In genomic region chr10:34794835-34795234, GRCh38 we compare ENCODE assay signal across 31 cellular contexts.
"Had no signal": no experiment of that assay in that cellular context is flagged by ENCODE, and none has a peak within 500 bp of the region (broad histone marks: within the 10 kb centered on the region; RNA-seq: fewer than 3 reads in every experiment).

No MANE protein-coding gene starts in this region.

- FAIRE-seq: astrocyte, bronchial epithelial cell, colon, TTC549 had no signal

- H3K27me3 ChIP-seq: brain microvascular endothelial cell, esophagus muscularis mucosa, foreskin keratinocyte, gastroesophageal sphincter had no signal

- DNase-seq: activated B cell treated with CpG ODN at 0.5 μM for 24 hours; activated CD4-positive, alpha-beta T cell treated with anti-CD3 and anti-CD28 coated beads for 48 hours; activated CD4-positive, alpha-beta T cell treated with anti-CD3 and anti-CD28 coated beads, Interleukin-2, amount 50 U/mL, for 1 hour; activated CD4-positive, alpha-beta T cell treated with anti-CD3 and anti-CD28 coated beads, Interleukin-2, amount 50 U/mL, for 48 hours; activated CD8-positive, alpha-beta memory T cell treated with anti-CD3 and anti-CD28 coated beads for 24 hours; activated CD8-positive, alpha-beta T cell treated with anti-CD3 and anti-CD28 coated beads for 36 hours; activated effector memory CD4-positive, alpha-beta T cell treated with Interleukin-2 at 50 U/mL for 16 hours; activated gamma-delta T cell treated with Interleukin-2 at 50 U/mL for 16 hours; activated naive CD4-positive, alpha-beta T cell treated with anti-CD3 and anti-CD28 coated beads, Interleukin-2, amount 50 U/mL, for 16 hours; activated naive CD4-positive, alpha-beta T cell treated with Interleukin-2 at 50 U/mL for 16 hours; activated T-cell treated with anti-CD3 and anti-CD28 coated beads, Interleukin-2, amount 50 U/mL, for 4 hours; amniotic stem cell; anterior cingulate cortex; brain microvascular endothelial cell; cortex of kidney; dermis blood vessel endothelial cell; effector CD4-positive, alpha-beta T cell; effector memory CD8-positive, alpha-beta T cell; foreskin keratinocyte; head of caudate nucleus; T-helper 2 cell had no signal

- H3K27ac ChIP-seq: brain microvascular endothelial cell, esophagus muscularis mucosa, foreskin keratinocyte, gastroesophageal sphincter, VCaP had no signal

- H3K9me3 ChIP-seq: esophagus muscularis mucosa, gastroesophageal sphincter had no signal

- H3K36me3 Mint-ChIP-seq: activated naive CD8-positive, alpha-beta T cell had no signal

- H3K4me3 Mint-ChIP-seq: activated B cell treated with CpG ODN at 0.5 μM for 24 hours; activated CD8-positive, alpha-beta T cell treated with anti-CD3 and anti-CD28 coated beads for 36 hours; activated naive CD8-positive, alpha-beta T cell; activated T-cell treated with anti-CD3 and anti-CD28 coated beads, Interleukin-2, amount 50 U/mL, for 4 hours; activated T-helper 17 cell treated with anti-CD3 and anti-CD28 coated beads, Interleukin-2, amount 50 U/mL, for 72 hours; effector memory CD8-positive, alpha-beta T cell had no signal

- ATAC-seq: activated CD4-positive, CD25-positive, alpha-beta regulatory T cell treated with anti-CD3 and anti-CD28 coated beads, Interleukin-2, amount 50 U/mL, for 24 hours; activated CD8-positive, alpha-beta T cell treated with anti-CD3 and anti-CD28 coated beads for 36 hours; activated T-cell treated with anti-CD3 and anti-CD28 coated beads, Interleukin-2, amount 50 U/mL, for 4 hours; activated T-helper 17 cell treated with anti-CD3 and anti-CD28 coated beads, Interleukin-2, amount 50 U/mL, for 72 hours; effector memory CD8-positive, alpha-beta T cell; foreskin keratinocyte; gastroesophageal sphincter had no signal

- H3K36me3 ChIP-seq: brain microvascular endothelial cell, esophagus muscularis mucosa, gastroesophageal sphincter had no signal

- H3K27ac Mint-ChIP-seq: activated B cell treated with CpG ODN at 0.5 μM for 24 hours; activated CD8-positive, alpha-beta T cell treated with anti-CD3 and anti-CD28 coated beads for 36 hours; activated naive CD8-positive, alpha-beta T cell; activated T-helper 17 cell treated with anti-CD3 and anti-CD28 coated beads, Interleukin-2, amount 50 U/mL, for 72 hours; effector memory CD8-positive, alpha-beta T cell had no signal

- H3K4me3 ChIP-seq: esophagus muscularis mucosa, gastroesophageal sphincter had no signal

- H3K9me3 Mint-ChIP-seq: activated B cell treated with CpG ODN at 0.5 μM for 24 hours; activated CD8-positive, alpha-beta T cell treated with anti-CD3 and anti-CD28 coated beads for 36 hours; activated T-cell treated with anti-CD3 and anti-CD28 coated beads, Interleukin-2, amount 50 U/mL, for 4 hours; activated T-helper 17 cell treated with anti-CD3 and anti-CD28 coated beads, Interleukin-2, amount 50 U/mL, for 72 hours had no signal

- H3K4me1 Mint-ChIP-seq: activated B cell treated with CpG ODN at 0.5 μM for 24 hours; activated T-helper 17 cell treated with anti-CD3 and anti-CD28 coated beads, Interleukin-2, amount 50 U/mL, for 72 hours had no signal
